In genomic region chr13:101624210-101624922, GRCh38 we compare ENCODE assay signal across 7 cellular contexts.
DNase-seq lines count a peak whose midpoint lies in the region; ATAC-seq and TF ChIP-seq lines count a peak whose summit lies in the region.

No MANE protein-coding gene starts in this region.

- DNase-seq in GM23338 (ENCODE audit: low spot score) (peak; percentile 33), NCI-H774 (lab: John Stamatoyannopoulos, UW) (peak; percentile 33), fibroblast of peridontal ligament (ENCODE audit: extremely low read depth) (peak; percentile 42), smooth muscle cell (lab: John Stamatoyannopoulos, UW; ENCODE audit: unreplicated experiment) (no peak), anterior cingulate cortex (lab: John Stamatoyannopoulos, UW) (no peak), SKM-1 (lab: John Stamatoyannopoulos, UW; ENCODE audit: unreplicated experiment) (no peak), SW 1271 (lab: John Stamatoyannopoulos, UW) (no peak)

- no peaks in the 10 kb centered on the region for H3K9me3 Mint-ChIP-seq in GM23338

- no peaks in the 10 kb centered on the region for H4K20me1 ChIP-seq in GM23338 (replicated peaks; ENCODE audit: insufficient read depth)
- no peaks in the 10 kb centered on the region for H4K20me1 ChIP-seq in smooth muscle cell (ENCODE audit: low read depth)

- H3K9me2 ChIP-seq in GM23338 (ENCODE audit: insufficient read depth): no peaks in the 10 kb centered on the region

- peaks cover 3% of the 10 kb centered on the region for H3K27me3 Mint-ChIP-seq in GM23338 (ENCODE audit: insufficient read depth, low read depth, poor library complexity)

- no peaks in the 10 kb centered on the region for H3K79me2 ChIP-seq in GM23338 (replicated peaks; ENCODE audit: insufficient read depth)
- H3K79me2 ChIP-seq in smooth muscle cell (ENCODE audit: low read depth): no peaks in the 10 kb centered on the region

- H3K4me1 ChIP-seq in GM23338 (ENCODE audit: insufficient read depth) (peaks cover 11% of the 10 kb centered on the region), smooth muscle cell (ENCODE audit: low read depth) (no peaks in the 10 kb centered on the region)

- H2AFZ ChIP-seq in GM23338 (peak overlapping the region; percentile 61; the same call in 1 of the 2 replicates), smooth muscle cell (ENCODE audit: low read depth) (peak overlapping the region; percentile 90)

- H3K27ac ChIP-seq in GM23338 (ENCODE audit: low read depth) (no peak overlapping the region), smooth muscle cell (ENCODE audit: low read depth) (peak overlapping the region; percentile 49)

- H3F3A ChIP-seq in GM23338 (replicated peaks; ENCODE audit: low read depth) (no peaks in the 10 kb centered on the region), smooth muscle cell (ENCODE audit: low read depth) (no peaks in the 10 kb centered on the region)

- peak overlapping the region; percentile 12 for H3K9ac ChIP-seq in smooth muscle cell (ENCODE audit: low read depth)

- no peaks in the 10 kb centered on the region for H3K36me3 Mint-ChIP-seq in GM23338 (ENCODE audit: low read depth)

- no peaks in the 10 kb centered on the region for H3K27me3 ChIP-seq in GM23338 (ENCODE audit: insufficient read depth)
- no peaks in the 10 kb centered on the region for H3K27me3 ChIP-seq in smooth muscle cell (ENCODE audit: low read depth)

- H3K4me3 Mint-ChIP-seq in GM23338: no peak overlapping the region

- H3K4me2 ChIP-seq in GM23338 (peak overlapping the region; percentile 58; the same call in 1 of the 2 replicates), smooth muscle cell (peak overlapping the region; percentile 69)

- H3K36me3 ChIP-seq in GM23338 (ENCODE audit: insufficient read depth): no peaks in the 10 kb centered on the region
- H3K36me3 ChIP-seq in smooth muscle cell (ENCODE audit: low read depth): no peaks in the 10 kb centered on the region

- H3K4me1 Mint-ChIP-seq in GM23338: peaks cover 21% of the 10 kb centered on the region

- peak; percentile 45; the same call in 2 of the 3 replicates for ATAC-seq in GM23338

- H3K27ac Mint-ChIP-seq in GM23338: peak overlapping the region; percentile 67

- 68% methylated on average over 8 of the region's 8 CpGs for WGBS in smooth muscle cell (ENCODE audit: low lambda C conversion rate)

- H3K4me3 ChIP-seq in GM23338 (no peak overlapping the region), smooth muscle cell (no peak overlapping the region)

- no peaks in the 10 kb centered on the region for H3K9me3 ChIP-seq in smooth muscle cell (replicated peaks; ENCODE audit: low read depth)

- TF ChIP-seq CTCF in GM23338 (conservative IDR thresholded peaks at IDR 0.05; ENCODE audit: low read depth in 2 of 2) (no peak), smooth muscle cell (IDR thresholded peaks at IDR 0.05; ENCODE audit: borderline replicate concordance, insufficient read depth, poor library complexity, severe bottlenecking) (no peak)

TF ChIP-seq in GM23338, 12 proteins besides CTCF, POLR2A, EP300 and RAD21:
- no peak for TF ChIP-seq STAT1 (IDR thresholded peaks at IDR 0.05; ENCODE audit: unreplicated experiment)
- TF ChIP-seq POLR2AphosphoS5 (IDR thresholded peaks at IDR 0.05; ENCODE audit: low read depth): no peak
- TF ChIP-seq ZNF462 (CRISPR knock-in tag; IDR thresholded peaks at IDR 0.05): 0 out of 2 replicates have a peak, but pooled peaks have one; percentile 43
- no peak for TF ChIP-seq EZH2phosphoT487 (IDR thresholded peaks at IDR 0.05; ENCODE audit: unreplicated experiment)
- TF ChIP-seq CREB1 (CRISPR knock-in tag; IDR thresholded peaks at IDR 0.05; ENCODE audit: low read depth): 0 out of 2 replicates have a peak, but pooled peaks have one; percentile 24

Comparison
In these comparisons a context has a peak if more than half of its experiments do, and no peak if none do; other contexts are left out.
1. DNase-seq: peak in GM23338 (single experiment), NCI-H774 (single experiment) and fibroblast of peridontal ligament (single experiment); none in smooth muscle cell (single experiment), anterior cingulate cortex (0 of 58), SKM-1 (single experiment) and SW 1271 (0 of 2).